8 cellular contexts compared by ENCODE assay signal in the genomic region with DNA sequence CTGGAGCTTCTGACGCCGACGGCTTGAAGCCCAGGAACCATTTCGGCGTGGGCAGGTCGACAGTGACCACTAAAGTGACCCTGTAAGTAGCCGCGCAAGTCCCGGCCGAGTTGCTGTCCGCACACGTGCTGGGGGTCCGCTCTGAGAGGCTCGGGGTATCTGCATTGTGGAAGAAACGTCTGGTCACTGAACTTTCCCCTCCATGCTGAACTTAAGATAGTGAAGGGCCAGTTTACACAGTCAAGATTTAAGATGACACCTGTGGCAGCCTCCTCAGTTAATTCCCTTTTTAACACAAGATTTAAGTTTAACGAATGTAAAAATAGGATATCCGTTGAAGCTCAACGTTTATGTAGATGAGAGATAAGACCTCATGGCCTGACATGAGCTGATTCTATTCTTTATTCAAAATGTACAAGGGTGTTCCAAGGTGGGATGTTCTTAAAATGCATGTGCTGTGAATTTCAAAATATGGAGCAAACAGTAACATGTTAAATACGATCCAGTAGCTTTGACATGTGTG.
A peak's percentile ranks its signal among the peaks of the same experiment; 100 is the strongest.
DNase-seq lines count a peak whose midpoint lies in the region; ATAC-seq, FAIRE-seq and TF ChIP-seq lines count a peak whose summit lies in the region.

No MANE protein-coding gene starts in this region.

- peak overlapping the region; percentile 7 for H2AFZ ChIP-seq in HepG2 (ENCODE audit: low read length)

- no TSS peak for BruUV-seq in HepG2 (replicated peaks; lab: Mats Ljungman, UMichigan)

- TF ChIP-seq POLR2A in heart left ventricle (IDR thresholded peaks at IDR 0.05) (no peak), HepG2 (IDR thresholded peaks at IDR 0.05; ENCODE audit: insufficient read depth in 1 of 2, low read depth in 2 of 2, low read length in 2 of 2) (no peak), upper lobe of left lung (IDR thresholded peaks at IDR 0.05) (no peak)

- DNase-seq in heart left ventricle (no peak), Right ventricle myocardium superior (no peak), HepG2 (ENCODE audit: low spot score) (no peak), upper lobe of left lung (no peak), GOT3 (lab: John Stamatoyannopoulos, UW) (no peak), SIG-M5 treated with dmso at 0.1 percent for 504 hours (lab: John Stamatoyannopoulos, UW; ENCODE audit: unreplicated experiment) (no peak)
- DNase-seq in activated naive CD4-positive, alpha-beta T cell treated with anti-CD3 and anti-CD28 coated beads, Interleukin-2, amount 50 U/mL, for 72 hours (ENCODE audit: low spot score in 2 of 2): no peak

- ATAC-seq in heart left ventricle: peak in 1 of 4 donors; percentile 26
- no peak for ATAC-seq in Right ventricle myocardium superior (ENCODE audit: poor library complexity)
- ATAC-seq in activated naive CD4-positive, alpha-beta T cell treated with anti-CD3 and anti-CD28 coated beads, Interleukin-2, amount 50 U/mL, for 72 hours: no peak
- no peak for ATAC-seq in HepG2
- no peak for ATAC-seq in upper lobe of left lung (ENCODE audit: low FRiP score in 2 of 2)
- no peak for ATAC-seq in HG02610 (IDR thresholded peaks at IDR 0.05; ENCODE audit: unreplicated experiment)

- TF ChIP-seq EP300 in HepG2 (IDR thresholded peaks at IDR 0.05; ENCODE audit: low read depth in 2 of 2, low read length in 2 of 2): no peak
- no peak for TF ChIP-seq EP300 in HepG2 (CRISPR knock-in tag; IDR thresholded peaks at IDR 0.05; ENCODE audit: borderline replicate concordance)
- TF ChIP-seq EP300 in upper lobe of left lung (IDR thresholded peaks at IDR 0.05): no peak

- TF ChIP-seq CTCF in heart left ventricle (IDR thresholded peaks at IDR 0.05) (no peak), HepG2 (CRISPR knock-in tag; IDR thresholded peaks at IDR 0.05) (no peak), upper lobe of left lung (IDR thresholded peaks at IDR 0.05) (no peak)

- H3K4me3 ChIP-seq in heart left ventricle: peak overlapping the region; percentile 54 to 92 (median 76)
- H3K4me3 ChIP-seq in HepG2 (replicated peaks in 1 of 3; ENCODE audit: insufficient read depth in 1 of 3, low read depth in 2 of 3, low read length in 3 of 3): peak overlapping the region; percentile 67 to 79 (median 68)
- H3K4me3 ChIP-seq in upper lobe of left lung: peak overlapping the region; percentile 38 to 88 (median 70)

- no peaks in the 10 kb centered on the region for H3K9me3 Mint-ChIP-seq in activated naive CD4-positive, alpha-beta T cell treated with anti-CD3 and anti-CD28 coated beads, Interleukin-2, amount 50 U/mL, for 72 hours

- peaks cover 0 to 80% (median 25%) of the 10 kb centered on the region in 12 donors for H3K4me1 ChIP-seq in heart left ventricle
- peaks cover 56% of the 10 kb centered on the region for H3K4me1 ChIP-seq in HepG2 (ENCODE audit: insufficient read depth, low read length)
- peaks cover 17 to 69% (median 34%) of the 10 kb centered on the region in 4 donors for H3K4me1 ChIP-seq in upper lobe of left lung

- H3K27ac ChIP-seq in heart left ventricle (peak overlapping the region; percentile 26 to 96 (median 76)), HepG2 (ENCODE audit: extremely low read length, insufficient read depth, low read length) (peak overlapping the region; percentile 84), upper lobe of left lung (peak overlapping the region; percentile 90 to 99 (median 93))

- peak overlapping the region; percentile 83 for H3K9ac ChIP-seq in HepG2 (ENCODE audit: insufficient read depth, low read depth, low read length)

- H3K4me2 ChIP-seq in HepG2 (ENCODE audit: low read depth, low read length): peak overlapping the region; percentile 98

- H3K27me3 ChIP-seq in heart left ventricle: peaks cover 0 to 43% (median 27%) of the 10 kb centered on the region in 9 donors
- peaks cover 0 to 13% of the 10 kb centered on the region in 2 experiments; a peak in 4 of 5 replicates for H3K27me3 ChIP-seq in HepG2 (ENCODE audit: control insufficient read depth in 1 of 2, insufficient read depth in 2 of 2, low read length in 2 of 2)
- no peaks in the 10 kb centered on the region for H3K27me3 ChIP-seq in upper lobe of left lung

- no peaks in the 10 kb centered on the region for H4K20me1 ChIP-seq in HepG2 (ENCODE audit: insufficient read depth, low read length)

- POLR2A ChIA-PET in HepG2 (lab: Yijun Ruan, JAX): interaction anchor here (0.7 kb wide), 1 partner anchor 47 kb away, joined by 3 read pairs; no protein-coding TSS in a partner anchor

- FAIRE-seq in HepG2 (lab: Jason Lieb, UNC): peak; percentile 68

- no peaks in the 10 kb centered on the region for H3K36me3 ChIP-seq in heart left ventricle
- no peaks in the 10 kb centered on the region for H3K36me3 ChIP-seq in HepG2 (replicated peaks in 1 of 2; ENCODE audit: control insufficient read depth in 1 of 2, insufficient read depth in 2 of 2, low read length in 2 of 2)
- H3K36me3 ChIP-seq in upper lobe of left lung: no peaks in the 10 kb centered on the region

- H3K79me2 ChIP-seq in HepG2 (ENCODE audit: insufficient read depth, low read length): peaks cover 32% of the 10 kb centered on the region

- in situ Hi-C loops in HepG2 (cut with HindIII; ENCODE audit: extremely low pct_ligation_motif_present, low pct_unique_long_range_greater_than_20kb): no loop called here

- WGBS in heart left ventricle, 4 donors: 13 to 24% (median 19%) methylated on average over 16 to 19 of the region's 19 CpGs
- WGBS in HepG2 (ENCODE audit: low lambda C conversion rate): 6% methylated on average over 5 of the region's 19 CpGs
- 5 to 7% methylated on average over 9 to 19 of the region's 19 CpGs for WGBS in upper lobe of left lung, 2 donors

- intact Hi-C loops in heart left ventricle (cut with DNase I) (loop anchor here in 1 of 10 donors (5.0 kb wide), 1 partner anchor 44 kb away; no protein-coding TSS in a partner anchor), Right ventricle myocardium superior (cut with DNase I) (no loop called here), HepG2 (cut with micrococcal nuclease; ENCODE audit: unreplicated experiment) (loop anchor here (5.0 kb wide), 2 partner anchors 34 to 176 kb away; no protein-coding TSS in a partner anchor)

- peak overlapping the region; percentile 76 to 90 for H3K27ac Mint-ChIP-seq in activated naive CD4-positive, alpha-beta T cell treated with anti-CD3 and anti-CD28 coated beads, Interleukin-2, amount 50 U/mL, for 72 hours

- CTCF ChIA-PET in HepG2 (lab: Yijun Ruan, JAX; ENCODE audit: low intra/inter-chr PET ratio, low total read pairs): interaction anchor here (1.4 kb wide), 1 partner anchor 53 kb away, joined by 3 read pairs; no protein-coding TSS in a partner anchor

- H3K9me3 ChIP-seq in heart left ventricle: no peaks in the 10 kb centered on the region
- H3K9me3 ChIP-seq in HepG2 (ENCODE audit: low read length): no peaks in the 10 kb centered on the region
- no peaks in the 10 kb centered on the region for H3K9me3 ChIP-seq in upper lobe of left lung

- no peak for TF ChIP-seq RAD21 in HepG2 (CRISPR knock-in tag; IDR thresholded peaks at IDR 0.05)

- H3K36me3 Mint-ChIP-seq in activated naive CD4-positive, alpha-beta T cell treated with anti-CD3 and anti-CD28 coated beads, Interleukin-2, amount 50 U/mL, for 72 hours: peaks cover 9 to 13% of the 10 kb centered on the region in 2 donors

TF ChIP-seq in HepG2, 621 proteins besides CTCF, POLR2A, EP300 and RAD21 (continues in another document):
- TF ChIP-seq ZNF772 (CRISPR knock-in tag; IDR thresholded peaks at IDR 0.05): 0 out of 2 replicates have a peak, but pooled peaks have one; percentile 0
- no peak; the same call in 1 of the 2 replicates for TF ChIP-seq ZNF687 (CRISPR knock-in tag; IDR thresholded peaks at IDR 0.05)
- TF ChIP-seq ZNF382 (CRISPR knock-in tag; IDR thresholded peaks at IDR 0.05; ENCODE audit: borderline replicate concordance): no peak
- no peak for TF ChIP-seq ZFP91 (CRISPR knock-in tag; IDR thresholded peaks at IDR 0.05; ENCODE audit: borderline replicate concordance)
- no peak for TF ChIP-seq SIX1 (CRISPR knock-in tag; IDR thresholded peaks at IDR 0.05; ENCODE audit: borderline replicate concordance)
- 0 out of 2 replicates have a peak, but pooled peaks have one; percentile 11 for TF ChIP-seq RBFOX2 (IDR thresholded peaks at IDR 0.05; ENCODE audit: low read depth, low read length)
